36 cellular contexts compared by ENCODE assay signal in genomic region chr10:20627918-20628499, GRCh38.
"Had no signal": no experiment of that assay in that cellular context is flagged by ENCODE, and none has a peak within 500 bp of the region (broad histone marks: within the 10 kb centered on the region; RNA-seq: fewer than 3 reads in every experiment).

No MANE protein-coding gene starts in this region.

- H3K4me3 ChIP-seq: ascending aorta, cardiac muscle cell had no signal

- ATAC-seq: activated CD8-positive, alpha-beta T cell treated with anti-CD3 and anti-CD28 coated beads for 36 hours; activated naive CD8-positive, alpha-beta T cell treated with anti-CD3 and anti-CD28 coated beads, Interleukin-2, amount 50 U/mL, for 24 hours; activated T-cell treated with anti-CD3 and anti-CD28 coated beads, Interleukin-2, amount 50 U/mL, for 4 hours; activated T-cell treated with anti-CD3 and anti-CD28 coated beads, Interleukin-2, amount 50 U/mL, for 72 hours had no signal

- FAIRE-seq: bronchial epithelial cell, TTC549 had no signal

- H3K27ac ChIP-seq: ascending aorta, cardiac muscle cell, VCaP had no signal

- H3K4me1 Mint-ChIP-seq: activated B cell treated with CpG ODN at 0.5 μM for 24 hours; activated CD4-positive, alpha-beta T cell treated with anti-CD3 and anti-CD28 coated beads, Interleukin-2, amount 10 ng/mL, durations not matched to agents 24 days and 14 days; activated naive CD4-positive, alpha-beta T cell treated with anti-CD3 and anti-CD28 coated beads, Interleukin-2, amount 10 ng/mL, durations not matched to agents 7 days and 5 days; activated naive CD4-positive, alpha-beta T cell treated with anti-CD3 and anti-CD28 coated beads, Interleukin-2, amount 50 U/mL, for 24 hours; activated naive CD8-positive, alpha-beta T cell treated with anti-CD3 and anti-CD28 coated beads, Interleukin-2, amount 10 ng/mL, durations not matched to agents 7 days and 5 days; activated naive CD8-positive, alpha-beta T cell treated with anti-CD3 and anti-CD28 coated beads, Interleukin-2, amount 50 U/mL, for 24 hours; brain had no signal

- H3K9me3 Mint-ChIP-seq: activated B cell treated with CpG ODN at 0.5 μM for 24 hours; activated CD4-positive, alpha-beta memory T cell treated with anti-CD3 and anti-CD28 coated beads for 36 hours; activated CD4-positive, alpha-beta T cell treated with anti-CD3 and anti-CD28 coated beads, Interleukin-2, amount 10 ng/mL, durations not matched to agents 24 days and 14 days; activated CD8-positive, alpha-beta T cell treated with anti-CD3 and anti-CD28 coated beads for 36 hours; activated naive CD4-positive, alpha-beta T cell treated with anti-CD3 and anti-CD28 coated beads, Interleukin-2, amount 10 ng/mL, durations not matched to agents 7 days and 5 days; activated naive CD4-positive, alpha-beta T cell treated with anti-CD3 and anti-CD28 coated beads, Interleukin-2, amount 50 U/mL, for 24 hours; activated naive CD8-positive, alpha-beta T cell treated with anti-CD3 and anti-CD28 coated beads, Interleukin-2, amount 10 ng/mL, durations not matched to agents 7 days and 5 days; activated T-cell treated with anti-CD3 and anti-CD28 coated beads, Interleukin-2, amount 50 U/mL, for 4 hours; activated T-helper 2 cell treated with anti-CD3 and anti-CD28 coated beads, Interferon-gamma antibody, Interleukin-2, Interleukin-4, amounts not matched to agents 10 μg/mL and 5 μg/mL and 100 μg/mL, durations not matched to agents 14 hours and 24 hours and 36 hours; brain; T-helper 1 cell treated with Interleukin-12 subunit alpha and Interleukin-12 subunit beta and Interleukin-4 antibody, amounts not matched to agents 30 μg/mL and 1 μg/mL, for 36 hours; T-helper 2 cell treated with Interferon-gamma antibody and Interleukin-4, amounts not matched to agents 5 μg/mL and 100 μg/mL, for 36 hours had no signal

- H3K27me3 Mint-ChIP-seq: activated B cell treated with CpG ODN at 0.5 μM for 24 hours; activated CD4-positive, alpha-beta memory T cell treated with anti-CD3 and anti-CD28 coated beads for 36 hours; activated CD4-positive, alpha-beta T cell treated with anti-CD3 and anti-CD28 coated beads, Interleukin-2, amount 10 ng/mL, durations not matched to agents 24 days and 14 days; activated CD8-positive, alpha-beta T cell treated with anti-CD3 and anti-CD28 coated beads for 36 hours; activated naive CD4-positive, alpha-beta T cell treated with anti-CD3 and anti-CD28 coated beads, Interleukin-2, amount 10 ng/mL, durations not matched to agents 7 days and 5 days; activated naive CD8-positive, alpha-beta T cell; activated naive CD8-positive, alpha-beta T cell treated with anti-CD3 and anti-CD28 coated beads, Interleukin-2, amount 10 ng/mL, durations not matched to agents 7 days and 5 days; activated naive CD8-positive, alpha-beta T cell treated with anti-CD3 and anti-CD28 coated beads, Interleukin-2, amount 50 U/mL, for 24 hours had no signal

- DNase-seq: activated B cell treated with CpG ODN at 0.5 μM for 24 hours; activated CD4-positive, alpha-beta memory T cell treated with anti-CD3 and anti-CD28 coated beads for 36 hours; activated CD4-positive, alpha-beta T cell treated with anti-CD3 and anti-CD28 coated beads for 4 hours; activated CD4-positive, alpha-beta T cell treated with anti-CD3 and anti-CD28 coated beads, Interleukin-2, amount 10 ng/mL, durations not matched to agents 24 days and 14 days; activated CD4-positive, alpha-beta T cell treated with anti-CD3 and anti-CD28 coated beads, Interleukin-2, amount 50 U/mL, for 1 hour; activated CD4-positive, alpha-beta T cell treated with anti-CD3 and anti-CD28 coated beads, Interleukin-2, amount 50 U/mL, for 4 hours; activated CD4-positive, CD25-positive, alpha-beta regulatory T cell treated with anti-CD3 and anti-CD28 coated beads, Interleukin-2, amount 50 U/mL, for 72 hours; activated CD8-positive, alpha-beta memory T cell treated with anti-CD3 and anti-CD28 coated beads, Interleukin-2, amount 50 U/mL, for 4 hours; activated CD8-positive, alpha-beta T cell treated with anti-CD3 and anti-CD28 coated beads for 36 hours; activated effector memory CD4-positive, alpha-beta T cell treated with Interleukin-2 at 50 U/mL for 16 hours; activated gamma-delta T cell; activated naive CD4-positive, alpha-beta T cell treated with anti-CD3 and anti-CD28 coated beads, Interleukin-2, amount 10 ng/mL, durations not matched to agents 7 days and 5 days; activated naive CD4-positive, alpha-beta T cell treated with Interleukin-2 at 50 U/mL for 16 hours; activated naive CD8-positive, alpha-beta T cell treated with anti-CD3 and anti-CD28 coated beads, Interleukin-2, amount 10 ng/mL, durations not matched to agents 7 days and 5 days; activated naive CD8-positive, alpha-beta T cell treated with anti-CD3 and anti-CD28 coated beads, Interleukin-2, amount 50 U/mL, for 24 hours; activated T-cell treated with anti-CD3 and anti-CD28 coated beads for 4 hours; activated T-cell treated with anti-CD3 and anti-CD28 coated beads, Interleukin-2, amount 50 U/mL, for 1 hour; activated T-cell treated with anti-CD3 and anti-CD28 coated beads, Interleukin-2, amount 50 U/mL, for 4 hours; activated T-cell treated with anti-CD3 and anti-CD28 coated beads, Interleukin-2, amount 50 U/mL, for 72 hours; amygdala; anterior cingulate cortex; central memory CD4-positive, alpha-beta T cell; T-helper 1 cell; T-helper 2 cell; T-helper 9 cell had no signal

- H3K36me3 Mint-ChIP-seq: activated CD4-positive, alpha-beta memory T cell treated with anti-CD3 and anti-CD28 coated beads for 36 hours; activated naive CD4-positive, alpha-beta T cell treated with anti-CD3 and anti-CD28 coated beads, Interleukin-2, amount 10 ng/mL, durations not matched to agents 7 days and 5 days; activated naive CD4-positive, alpha-beta T cell treated with anti-CD3 and anti-CD28 coated beads, Interleukin-2, amount 50 U/mL, for 24 hours; activated naive CD8-positive, alpha-beta T cell; activated naive CD8-positive, alpha-beta T cell treated with anti-CD3 and anti-CD28 coated beads, Interleukin-2, amount 10 ng/mL, durations not matched to agents 7 days and 5 days; brain had no signal

- H3K4me3 Mint-ChIP-seq: activated B cell treated with CpG ODN at 0.5 μM for 24 hours; activated CD4-positive, alpha-beta memory T cell treated with anti-CD3 and anti-CD28 coated beads for 36 hours; activated CD4-positive, alpha-beta T cell treated with anti-CD3 and anti-CD28 coated beads, Interleukin-2, amount 10 ng/mL, durations not matched to agents 24 days and 14 days; activated CD8-positive, alpha-beta T cell treated with anti-CD3 and anti-CD28 coated beads for 36 hours; activated naive CD4-positive, alpha-beta T cell treated with anti-CD3 and anti-CD28 coated beads, Interleukin-2, amount 10 ng/mL, durations not matched to agents 7 days and 5 days; activated naive CD4-positive, alpha-beta T cell treated with anti-CD3 and anti-CD28 coated beads, Interleukin-2, amount 50 U/mL, for 24 hours; activated naive CD8-positive, alpha-beta T cell; activated naive CD8-positive, alpha-beta T cell treated with anti-CD3 and anti-CD28 coated beads, Interleukin-2, amount 10 ng/mL, durations not matched to agents 7 days and 5 days; activated naive CD8-positive, alpha-beta T cell treated with anti-CD3 and anti-CD28 coated beads, Interleukin-2, amount 50 U/mL, for 24 hours; activated T-cell treated with anti-CD3 and anti-CD28 coated beads, Interleukin-2, amount 50 U/mL, for 4 hours; activated T-cell treated with anti-CD3 and anti-CD28 coated beads, Interleukin-2, amount 50 U/mL, for 72 hours; brain; T-helper 1 cell treated with Interleukin-12 subunit alpha and Interleukin-12 subunit beta and Interleukin-4 antibody, amounts not matched to agents 30 μg/mL and 1 μg/mL, for 36 hours; T-helper 2 cell treated with Interferon-gamma antibody and Interleukin-4, amounts not matched to agents 5 μg/mL and 100 μg/mL, for 36 hours had no signal

- H3K36me3 ChIP-seq: ascending aorta, cardiac muscle cell had no signal

- H3K9me3 ChIP-seq: ascending aorta had no signal

- H3K27ac Mint-ChIP-seq: activated B cell treated with CpG ODN at 0.5 μM for 24 hours; activated CD4-positive, alpha-beta memory T cell treated with anti-CD3 and anti-CD28 coated beads for 36 hours; activated CD4-positive, alpha-beta T cell treated with anti-CD3 and anti-CD28 coated beads, Interleukin-2, amount 10 ng/mL, durations not matched to agents 24 days and 14 days; activated CD8-positive, alpha-beta T cell treated with anti-CD3 and anti-CD28 coated beads for 36 hours; activated naive CD4-positive, alpha-beta T cell treated with anti-CD3 and anti-CD28 coated beads, Interleukin-2, amount 10 ng/mL, durations not matched to agents 7 days and 5 days; activated naive CD4-positive, alpha-beta T cell treated with anti-CD3 and anti-CD28 coated beads, Interleukin-2, amount 50 U/mL, for 24 hours; activated naive CD8-positive, alpha-beta T cell; activated naive CD8-positive, alpha-beta T cell treated with anti-CD3 and anti-CD28 coated beads, Interleukin-2, amount 10 ng/mL, durations not matched to agents 7 days and 5 days; activated naive CD8-positive, alpha-beta T cell treated with anti-CD3 and anti-CD28 coated beads, Interleukin-2, amount 50 U/mL, for 24 hours; activated T-cell treated with anti-CD3 and anti-CD28 coated beads, Interleukin-2, amount 50 U/mL, for 72 hours; activated T-helper 2 cell treated with anti-CD3 and anti-CD28 coated beads, Interferon-gamma antibody, Interleukin-2, Interleukin-4, amounts not matched to agents 10 μg/mL and 5 μg/mL and 100 μg/mL, durations not matched to agents 14 hours and 24 hours and 36 hours; brain; T-helper 1 cell treated with Interleukin-12 subunit alpha and Interleukin-12 subunit beta and Interleukin-4 antibody, amounts not matched to agents 30 μg/mL and 1 μg/mL, for 36 hours; T-helper 2 cell treated with Interferon-gamma antibody and Interleukin-4, amounts not matched to agents 5 μg/mL and 100 μg/mL, for 36 hours had no signal

- H3K27me3 ChIP-seq: ascending aorta, cardiac muscle cell had no signal
